ENCODE assay signal across 16 cellular contexts in genomic region chr4:3371581-3372001, GRCh38.
DNase-seq lines count a peak whose midpoint lies in the region; ATAC-seq and TF ChIP-seq lines count a peak whose summit lies in the region.
"Had no signal": no experiment of that assay in that cellular context is flagged by ENCODE, and none has a peak within 500 bp of the region (broad histone marks: within the 10 kb centered on the region; RNA-seq: fewer than 3 reads in every experiment).

No MANE protein-coding gene starts in this region.

- H3F3A ChIP-seq in neural progenitor cell (ENCODE audit: low read depth): peaks cover 27% of the 10 kb centered on the region

- peak overlapping the region; percentile 63 for H3K27ac Mint-ChIP-seq in neural progenitor cell
- peak overlapping the region in 1 of 10 donors; percentile 6 for H3K27ac Mint-ChIP-seq in naive thymus-derived CD8-positive, alpha-beta T cell
- H3K27ac Mint-ChIP-seq: activated naive CD8-positive, alpha-beta T cell treated with anti-CD3 and anti-CD28 coated beads, Interleukin-2, amount 50 U/mL, for 24 hours had no signal

- DNase-seq in ELF-1 (ENCODE audit: low read depth, low spot score) (peak; percentile 45), SJSA1 (ENCODE audit: low read depth in 1 of 2, low spot score in 2 of 2) (peak in 1 of 2 experiments; percentile 28), fibroblast of pulmonary artery (ENCODE audit: low read depth) (peak; percentile 49), neural progenitor cell (ENCODE audit: low spot score) (peak; percentile 65), activated T-cell treated with anti-CD3 and anti-CD28 coated beads for 4 hours (no peak)
- no peak for DNase-seq in naive thymus-derived CD8-positive, alpha-beta T cell
- no peak for DNase-seq in stimulated activated CD4-positive, alpha-beta T cell treated with anti-CD3 and anti-CD28 coated beads, Interleukin-4, amount 100 ng/mL, for 4 hours
- DNase-seq: activated naive CD8-positive, alpha-beta T cell treated with anti-CD3 and anti-CD28 coated beads, Interleukin-2, amount 50 U/mL, for 24 hours; effector CD8-positive, alpha-beta T cell; NCI-H1694; NCI-H69; Right ventricle myocardium superior had no signal

- H3K36me3 ChIP-seq in SJSA1: peaks cover 20% of the 10 kb centered on the region
- H3K36me3 ChIP-seq in neural progenitor cell: no peaks in the 10 kb centered on the region

- H3K27me3 ChIP-seq in SJSA1 (replicated peaks): no peaks in the 10 kb centered on the region
- peaks cover 8% of the 10 kb centered on the region for H3K27me3 ChIP-seq in neural progenitor cell

- no peak for TF ChIP-seq CTCF in fibroblast of pulmonary artery (IDR thresholded peaks at IDR 0.05; ENCODE audit: low read length, missing control alignments)
- no peak for TF ChIP-seq CTCF in neural progenitor cell (IDR thresholded peaks at IDR 0.05)

- H3K4me3 ChIP-seq in SJSA1 (peak overlapping the region; percentile 49), fibroblast of pulmonary artery (replicated peaks; ENCODE audit: low read depth, low read length) (peak overlapping the region; percentile 49), neural progenitor cell (peak overlapping the region; percentile 17)
- H3K4me3 ChIP-seq: K562 had no signal

- ATAC-seq in naive thymus-derived CD8-positive, alpha-beta T cell: no peak
- no peak for ATAC-seq in GM19035 (IDR thresholded peaks at IDR 0.05; ENCODE audit: unreplicated experiment)
- ATAC-seq: activated naive CD8-positive, alpha-beta T cell treated with anti-CD3 and anti-CD28 coated beads, Interleukin-2, amount 50 U/mL, for 24 hours; K562; left lobe of liver had no signal

- H3K4me1 ChIP-seq in SJSA1 (replicated peaks) (peaks cover 45% of the 10 kb centered on the region), neural progenitor cell (peaks cover 44% of the 10 kb centered on the region)

- H3K4me1 Mint-ChIP-seq in neural progenitor cell: peaks cover 64% of the 10 kb centered on the region
- peaks cover 19 to 64% (median 38%) of the 10 kb centered on the region in 4 donors for H3K4me1 Mint-ChIP-seq in naive thymus-derived CD8-positive, alpha-beta T cell

- H4K20me1 ChIP-seq in neural progenitor cell (ENCODE audit: low read depth): peaks cover 52% of the 10 kb centered on the region

- no peak overlapping the region for H3K9ac ChIP-seq in neural progenitor cell

- H3K4me3 Mint-ChIP-seq in neural progenitor cell: peak overlapping the region; percentile 81
- no peak overlapping the region for H3K4me3 Mint-ChIP-seq in naive thymus-derived CD8-positive, alpha-beta T cell
- H3K4me3 Mint-ChIP-seq: activated naive CD8-positive, alpha-beta T cell treated with anti-CD3 and anti-CD28 coated beads, Interleukin-2, amount 50 U/mL, for 24 hours had no signal

- peak overlapping the region; percentile 74 for H3K4me2 ChIP-seq in neural progenitor cell

- H3K27ac ChIP-seq in SJSA1 (peak overlapping the region; percentile 91), neural progenitor cell (no peak overlapping the region)
- H3K27ac ChIP-seq: C4-2B had no signal

- no peaks in the 10 kb centered on the region for H3K9me3 ChIP-seq in SJSA1 (replicated peaks)
- no peaks in the 10 kb centered on the region for H3K9me3 ChIP-seq in neural progenitor cell (ENCODE audit: low read depth)

- peaks cover 21% of the 10 kb centered on the region for H3K36me3 Mint-ChIP-seq in neural progenitor cell
- H3K36me3 Mint-ChIP-seq in naive thymus-derived CD8-positive, alpha-beta T cell: no peaks in the 10 kb centered on the region

- H2AFZ ChIP-seq in neural progenitor cell (replicated peaks): no peak overlapping the region

- POLR2A ChIA-PET in naive thymus-derived CD8-positive, alpha-beta T cell (lab: Charles Lee): no interaction called here

- no peaks in the 10 kb centered on the region for H3K9me3 Mint-ChIP-seq in neural progenitor cell
- H3K9me3 Mint-ChIP-seq in naive thymus-derived CD8-positive, alpha-beta T cell: no peaks in the 10 kb centered on the region
- H3K9me3 Mint-ChIP-seq: activated naive CD8-positive, alpha-beta T cell treated with anti-CD3 and anti-CD28 coated beads, Interleukin-2, amount 50 U/mL, for 24 hours had no signal

- peaks cover 23% of the 10 kb centered on the region for H3K27me3 Mint-ChIP-seq in neural progenitor cell (ENCODE audit: insufficient read depth, low read depth)
- H3K27me3 Mint-ChIP-seq in naive thymus-derived CD8-positive, alpha-beta T cell: peaks cover 6 to 23% (median 15%) of the 10 kb centered on the region in 5 donors

- peaks cover 17% of the 10 kb centered on the region for H3K79me2 ChIP-seq in neural progenitor cell (ENCODE audit: low read depth)

Comparison
In these comparisons a context has a peak if more than half of its experiments do, and no peak if none do; other contexts are left out.
1. DNase-seq: peak in ELF-1 (single experiment), fibroblast of pulmonary artery (single experiment) and neural progenitor cell (single experiment); none in activated T-cell treated with anti-CD3 and anti-CD28 coated beads for 4 hours (single experiment), naive thymus-derived CD8-positive, alpha-beta T cell (0 of 10) and stimulated activated CD4-positive, alpha-beta T cell treated with anti-CD3 and anti-CD28 coated beads, Interleukin-4, amount 100 ng/mL, for 4 hours (0 of 2).
2. Peak in every context shown above with its lines, with median percentiles within 50 percentile points of each other: H3K4me3 ChIP-seq.